8 cellular contexts compared by ENCODE assay signal in genomic region chr1:27044613-27045091, GRCh38. TPM values are rescaled to one million over a fixed set of nuclear protein-coding genes. Genes with fewer than 3 reads are reported as not detected.
DNase-seq lines count a peak whose midpoint lies in the region; ATAC-seq and TF ChIP-seq lines count a peak whose summit lies in the region.

No MANE protein-coding gene starts in this region.

- no peaks in the 10 kb centered on the region for H3K36me3 Mint-ChIP-seq in osteocyte (ENCODE audit: unreplicated experiment)

- ATAC-seq in thoracic aorta (ENCODE audit: insufficient number of reproducible peaks, low FRiP score, low read depth): no peak

- H3K27ac ChIP-seq in SJCRH30: no peak overlapping the region
- no peak overlapping the region for H3K27ac ChIP-seq in thoracic aorta

- TF ChIP-seq CTCF in osteocyte (IDR thresholded peaks at IDR 0.05): peak; percentile 96
- TF ChIP-seq CTCF in thoracic aorta (IDR thresholded peaks at IDR 0.05): peak; percentile 98

- no peak overlapping the region for H3K4me3 Mint-ChIP-seq in osteocyte (ENCODE audit: unreplicated experiment)

- H3K36me3 ChIP-seq in SJCRH30 (no peaks in the 10 kb centered on the region), thoracic aorta (no peaks in the 10 kb centered on the region)

- H3K27me3 ChIP-seq in SJCRH30 (no peaks in the 10 kb centered on the region), thoracic aorta (replicated peaks; ENCODE audit: insufficient read depth) (no peaks in the 10 kb centered on the region)

- H3K27ac Mint-ChIP-seq in osteocyte (ENCODE audit: unreplicated experiment): no peak overlapping the region

- H3K4me3 ChIP-seq in SJCRH30 (no peak overlapping the region), thoracic aorta (peak overlapping the region; percentile 63)

- H3K27me3 Mint-ChIP-seq in osteocyte (ENCODE audit: unreplicated experiment): no peaks in the 10 kb centered on the region

- H3K4me1 ChIP-seq in SJCRH30: no peaks in the 10 kb centered on the region
- H3K4me1 ChIP-seq in thoracic aorta (ENCODE audit: control insufficient read depth in 1 of 2, low read depth in 2 of 2): peaks cover 6 to 8% of the 10 kb centered on the region in 2 donors

- peaks cover 16% of the 10 kb centered on the region for H3K4me1 Mint-ChIP-seq in osteocyte (ENCODE audit: unreplicated experiment)

- H3K9me3 ChIP-seq in SJCRH30 (replicated peaks) (no peaks in the 10 kb centered on the region), thoracic aorta (no peaks in the 10 kb centered on the region)

- peak; percentile 86 for DNase-seq in NCI-H1436 (lab: John Stamatoyannopoulos, UW)
- DNase-seq in NCI-H1436 treated with DMSO at 0.1 percent for 48 hours (lab: John Stamatoyannopoulos, UW): no peak
- peak; percentile 66 for DNase-seq in LHCN-M2 (ENCODE audit: low read depth)
- DNase-seq in SJCRH30: peak; percentile 77 to 92
- DNase-seq in activated effector memory CD4-positive, alpha-beta T cell treated with anti-CD3 and anti-CD28 coated beads, Interleukin-2, amount 50 U/mL, for 16 hours: peak; percentile 97
- DNase-seq in germinal center (ENCODE audit: low spot score): peak; percentile 82
- DNase-seq in osteocyte (ENCODE audit: extremely low spot score, unreplicated experiment): peak; percentile 95
- DNase-seq in thoracic aorta (ENCODE audit: low spot score): peak; percentile 73

- H3K9me3 Mint-ChIP-seq in osteocyte (ENCODE audit: unreplicated experiment): no peaks in the 10 kb centered on the region

RNA-seq across cellular contexts. Expression of gene TENT5B, which starts 32.0 kb away (rescaled TPM):
- total RNA-seq in LHCN-M2 (2014; rRNA removed) (3.3 and 3.6 TPM in 2 replicates), osteocyte (6.8 and 7.9 TPM in 2 replicates), thoracic aorta (100 to 1,000 TPM in 1 of 2 donors, 10 to 100 TPM in 1; 49.1 to 105 TPM)
- 5.8 TPM for polyA plus RNA-seq in LHCN-M2 (2012)
- 0.04 and 0.10 TPM in 2 replicates for total RNA-seq in SJCRH30 (2014; rRNA removed; shearing (Covaris generic))

RNA-seq across cellular contexts. Expression of gene TRNP1, which starts 51.2 kb away (rescaled TPM):
- total RNA-seq in LHCN-M2 (2014; rRNA removed): 22.4 and 27.0 TPM in 2 replicates
- polyA plus RNA-seq in LHCN-M2 (2012): 16.7 TPM
- total RNA-seq in SJCRH30 (2014; rRNA removed; shearing (Covaris generic)): 0.42 and 0.81 TPM in 2 replicates
- 33.7 and 36.3 TPM in 2 replicates for total RNA-seq in osteocyte
- total RNA-seq in thoracic aorta: 10 to 100 TPM; 26.4 to 34.9 TPM

Comparison
In these comparisons a context has a peak if more than half of its experiments do, and no peak if none do; other contexts are left out.
1. RNA of gene TRNP1, which starts 51.2 kb away (total RNA-seq): 26.4 to 34.9 TPM in thoracic aorta, 33.7 to 36.3 TPM in osteocyte and 22.4 to 27.0 TPM in LHCN-M2; 0.42 to 0.81 TPM in SJCRH30; every median in the first group is over 10 times any median in the second.